ENCODE assay signal across 10 cellular contexts in genomic region chr5:160799160-160799559, GRCh38. TPM values are rescaled to one million over a fixed set of nuclear protein-coding genes. Genes with fewer than 3 reads are reported as not detected.
A peak's percentile ranks its signal among the peaks of the same experiment; 100 is the strongest.
DNase-seq lines count a peak whose midpoint lies in the region; ATAC-seq and TF ChIP-seq lines count a peak whose summit lies in the region.
"Had no signal": no experiment of that assay in that cellular context is flagged by ENCODE, and none has a peak within 500 bp of the region (broad histone marks: within the 10 kb centered on the region; RNA-seq: fewer than 3 reads in every experiment).

No MANE protein-coding gene starts in this region.

- H3K4me1 ChIP-seq in A673 (ENCODE audit: insufficient read depth, low read length, poor library complexity, severe bottlenecking) (no peaks in the 10 kb centered on the region), PC-9 (replicated peaks; ENCODE audit: insufficient read depth) (no peaks in the 10 kb centered on the region)

- WGBS in lower leg skin, 2 donors, result 61 to 72% methylated on average over 4 of the region's 4 CpGs

- no TSS peak for BruUV-seq in A673 (replicated peaks; lab: Mats Ljungman, UMichigan)
- BruUV-seq in PC-9 (replicated peaks; lab: Mats Ljungman, UMichigan), result no TSS peak

- peak; percentile 75 for DNase-seq in DMS79 (lab: John Stamatoyannopoulos, UW)
- DNase-seq in RPMI8226, result peak; percentile 40
- DNase-seq in lower leg skin (ENCODE audit: low spot score in 2 of 2), result no peak
- DNase-seq in A673 (ENCODE audit: low spot score), result no peak
- DNase-seq in retina, result no peak
- no peak for DNase-seq in PC-9
- DNase-seq: Karpas-422 had no signal

- H3K27ac ChIP-seq in A673 (ENCODE audit: low read depth, low read length, poor library complexity, severe bottlenecking), result no peak overlapping the region
- H3K27ac ChIP-seq in PC-9, result no peak overlapping the region
- H3K27ac ChIP-seq: neutrophil had no signal

- TF ChIP-seq POLR2A in lower leg skin (IDR thresholded peaks at IDR 0.05), result no peak

- CTCF ChIA-PET in A673 (lab: Charles Lee) (no interaction called here), PC-9 (lab: Charles Lee) (no interaction called here)

- H3K4me3 ChIP-seq in lower leg skin (ENCODE audit: low read depth, poor library complexity, severe bottlenecking) (no peak overlapping the region), A673 (ENCODE audit: low read depth, low read length, poor library complexity, severe bottlenecking) (no peak overlapping the region), PC-9 (no peak overlapping the region)

- no peak overlapping the region for H3K4me2 ChIP-seq in PC-9

- POLR2A ChIA-PET in A673 (lab: Charles Lee; ENCODE audit: low non-redundant PET), result no interaction called here
- POLR2A ChIA-PET in PC-9 (lab: Charles Lee; ENCODE audit: unreplicated experiment), result no interaction called here

- no peaks in the 10 kb centered on the region for H3K27me3 ChIP-seq in A673 (replicated peaks; ENCODE audit: insufficient read depth, low read depth, low read length, poor library complexity)
- H3K27me3 ChIP-seq in PC-9 (ENCODE audit: insufficient read depth, low read depth), result 0 out of 2 replicates have a peak, but pooled peaks cover 3% of the 10 kb centered on the region
- H3K27me3 ChIP-seq: neutrophil had no signal

- no peak for TF ChIP-seq CTCF in lower leg skin (IDR thresholded peaks at IDR 0.05)
- no peak for TF ChIP-seq CTCF in A673 (conservative IDR thresholded peaks at IDR 0.05; ENCODE audit: low read depth, low read length)
- TF ChIP-seq CTCF in PC-9 (conservative IDR thresholded peaks at IDR 0.05), result no peak

- H3K36me3 ChIP-seq in A673 (ENCODE audit: insufficient read depth, low read length, poor library complexity, severe bottlenecking), result no peaks in the 10 kb centered on the region
- H3K36me3 ChIP-seq in PC-9 (ENCODE audit: low read depth), result no peaks in the 10 kb centered on the region
- H3K36me3 ChIP-seq: neutrophil had no signal

- intact Hi-C loops in lower leg skin (cut with DNase I; ENCODE audit: low total_unique reads) (no loop called here), A673 (cut with micrococcal nuclease; ENCODE audit: unreplicated experiment) (no loop called here), PC-9 (cut with micrococcal nuclease; ENCODE audit: unreplicated experiment) (no loop called here)

- ATAC-seq in GM19438 (IDR thresholded peaks at IDR 0.05; ENCODE audit: low read depth, unreplicated experiment), result peak; percentile 41
- peak; percentile 74 for ATAC-seq in HG03342 (IDR thresholded peaks at IDR 0.05; ENCODE audit: unreplicated experiment)

- no peaks in the 10 kb centered on the region for H3K9me2 ChIP-seq in PC-9 (ENCODE audit: insufficient read depth)

- no peaks in the 10 kb centered on the region for H3K9me3 ChIP-seq in A673 (ENCODE audit: low read depth, low read length, poor library complexity, severe bottlenecking)
- H3K9me3 ChIP-seq in PC-9 (ENCODE audit: insufficient read depth, low read depth), result no peaks in the 10 kb centered on the region
- H3K9me3 ChIP-seq: neutrophil had no signal

- H3K79me2 ChIP-seq in PC-9 (ENCODE audit: low read depth), result no peaks in the 10 kb centered on the region

- H3F3A ChIP-seq in PC-9 (ENCODE audit: insufficient read depth, low read depth), result no peaks in the 10 kb centered on the region

- no peak overlapping the region for H2AFZ ChIP-seq in PC-9

- H4K20me1 ChIP-seq in PC-9 (ENCODE audit: insufficient read depth), result no peaks in the 10 kb centered on the region

RNA-seq across cellular contexts. Expression of gene ATP10B, which starts 52.9 kb away (rescaled TPM):
- total RNA-seq in lower leg skin (10 to 100 TPM; 17.9 to 29.6 (median 23.5) TPM), A673 (2021) (not detected in 2 replicates), PC-9 (2021) (not detected in 2 replicates)

Comparison
In these comparisons a context has a peak if more than half of its experiments do, and no peak if none do; other contexts are left out.
1. DNase-seq: peak in DMS79 (single experiment) and RPMI8226 (single experiment); none in lower leg skin (0 of 2), A673 (single experiment), retina (single experiment) and PC-9 (0 of 2).
2. RNA of gene ATP10B, which starts 52.9 kb away (total RNA-seq): 17.9 to 29.6 TPM in lower leg skin; not detected in A673 and not detected in PC-9; every median in the first group is over 10 times any median in the second.